In genomic region chr4:26178874-26179273, GRCh38 we compare ENCODE assay signal across 13 cellular contexts.
A peak's percentile ranks its signal among the peaks of the same experiment; 100 is the strongest.
DNase-seq lines count a peak whose midpoint lies in the region; ATAC-seq and TF ChIP-seq lines count a peak whose summit lies in the region.
"Had no signal": no experiment of that assay in that cellular context is flagged by ENCODE, and none has a peak within 500 bp of the region (broad histone marks: within the 10 kb centered on the region; RNA-seq: fewer than 3 reads in every experiment).

No MANE protein-coding gene starts in this region.

- peak overlapping the region in 2 of 59 donors; percentile 16 to 28 for H3K27ac ChIP-seq in dorsolateral prefrontal cortex
- H3K27ac ChIP-seq: suprapubic skin had no signal

- H3K27me3 Mint-ChIP-seq in T-helper 2 cell treated with Interferon-gamma antibody and Interleukin-4, amounts not matched to agents 5 μg/mL and 100 μg/mL, for 36 hours (ENCODE audit: low read depth), result no peaks in the 10 kb centered on the region
- H3K27me3 Mint-ChIP-seq in activated naive CD8-positive, alpha-beta T cell treated with anti-CD3 and anti-CD28 coated beads, Interleukin-2, amount 50 U/mL, for 24 hours, result no peaks in the 10 kb centered on the region

- peak; percentile 9 for ATAC-seq in HG02642 (IDR thresholded peaks at IDR 0.05; ENCODE audit: poor library complexity, unreplicated experiment)
- ATAC-seq in activated naive CD8-positive, alpha-beta T cell treated with anti-CD3 and anti-CD28 coated beads, Interleukin-2, amount 50 U/mL, for 24 hours, result no peak

- H3K36me3 Mint-ChIP-seq in T-helper 2 cell treated with Interferon-gamma antibody and Interleukin-4, amounts not matched to agents 5 μg/mL and 100 μg/mL, for 36 hours (ENCODE audit: low read depth), result peaks cover 2% of the 10 kb centered on the region
- no peaks in the 10 kb centered on the region for H3K36me3 Mint-ChIP-seq in activated naive CD8-positive, alpha-beta T cell treated with anti-CD3 and anti-CD28 coated beads, Interleukin-2, amount 50 U/mL, for 24 hours (ENCODE audit: low read depth)

- no peak for DNase-seq in T-helper 2 cell treated with Interferon-gamma antibody and Interleukin-4, amounts not matched to agents 5 μg/mL and 100 μg/mL, for 36 hours (ENCODE audit: low spot score)
- DNase-seq in T-helper 2 cell (no peak), MV-4-11 (lab: John Stamatoyannopoulos, UW) (no peak), dorsolateral prefrontal cortex (no peak)
- DNase-seq in activated naive CD8-positive, alpha-beta T cell treated with anti-CD3 and anti-CD28 coated beads, Interleukin-2, amount 50 U/mL, for 24 hours, result no peak
- peak; percentile 35 for DNase-seq in stimulated activated CD8-positive, alpha-beta memory T cell treated with anti-CD3 and anti-CD28 coated beads, Interleukin-4, amount 100 ng/mL, for 48 hours
- no peak for DNase-seq in stimulated activated CD4-positive, alpha-beta T cell treated with anti-CD3 and anti-CD28 coated beads, Interleukin-4, amount 100 ng/mL, for 4 hours
- DNase-seq: 8988T, EL, nephron progenitor cell, T1000 had no signal

- intact Hi-C loops in dorsolateral prefrontal cortex (cut with DNase I), result no loop called here

- H3K4me3 Mint-ChIP-seq in T-helper 2 cell treated with Interferon-gamma antibody and Interleukin-4, amounts not matched to agents 5 μg/mL and 100 μg/mL, for 36 hours, result no peak overlapping the region
- H3K4me3 Mint-ChIP-seq in activated naive CD8-positive, alpha-beta T cell treated with anti-CD3 and anti-CD28 coated beads, Interleukin-2, amount 50 U/mL, for 24 hours, result no peak overlapping the region
- H3K4me3 Mint-ChIP-seq: nephron progenitor cell had no signal

- no peaks in the 10 kb centered on the region for H3K9me3 Mint-ChIP-seq in T-helper 2 cell treated with Interferon-gamma antibody and Interleukin-4, amounts not matched to agents 5 μg/mL and 100 μg/mL, for 36 hours
- H3K9me3 Mint-ChIP-seq in activated naive CD8-positive, alpha-beta T cell treated with anti-CD3 and anti-CD28 coated beads, Interleukin-2, amount 50 U/mL, for 24 hours, result no peaks in the 10 kb centered on the region
- H3K9me3 Mint-ChIP-seq: nephron progenitor cell had no signal

- H3K4me1 Mint-ChIP-seq in T-helper 2 cell treated with Interferon-gamma antibody and Interleukin-4, amounts not matched to agents 5 μg/mL and 100 μg/mL, for 36 hours (ENCODE audit: low read depth), result peaks cover 26% of the 10 kb centered on the region
- H3K4me1 Mint-ChIP-seq in activated naive CD8-positive, alpha-beta T cell treated with anti-CD3 and anti-CD28 coated beads, Interleukin-2, amount 50 U/mL, for 24 hours, result peaks cover 29% of the 10 kb centered on the region

- H3K27ac Mint-ChIP-seq in T-helper 2 cell treated with Interferon-gamma antibody and Interleukin-4, amounts not matched to agents 5 μg/mL and 100 μg/mL, for 36 hours, result peak overlapping the region; percentile 48
- H3K27ac Mint-ChIP-seq in activated naive CD8-positive, alpha-beta T cell treated with anti-CD3 and anti-CD28 coated beads, Interleukin-2, amount 50 U/mL, for 24 hours, result peak overlapping the region; percentile 24
- H3K27ac Mint-ChIP-seq: nephron progenitor cell had no signal

- H3K27me3 ChIP-seq in dorsolateral prefrontal cortex, result peaks cover 0 to 2% (median 0%) of the 10 kb centered on the region in 45 donors
- H3K27me3 ChIP-seq: suprapubic skin had no signal

- H3K4me3 ChIP-seq in dorsolateral prefrontal cortex, result no peak overlapping the region
- H3K4me3 ChIP-seq: suprapubic skin had no signal

- no peak for TF ChIP-seq CTCF in dorsolateral prefrontal cortex (IDR thresholded peaks at IDR 0.05 in 54 of 56, conservative IDR thresholded peaks at IDR 0.05 in 2 of 56; ENCODE audit: low read depth in 1 of 56, partially characterized antibody in 56 of 56)
